In genomic region chr4:145481942-145482208, GRCh38 we compare ENCODE assay signal across 9 cellular contexts. TPM values are rescaled to one million over a fixed set of nuclear protein-coding genes. Genes with fewer than 3 reads are reported as not detected.
A peak's percentile ranks its signal among the peaks of the same experiment; 100 is the strongest.
DNase-seq lines count a peak whose midpoint lies in the region; ATAC-seq, FAIRE-seq and TF ChIP-seq lines count a peak whose summit lies in the region.
"Had no signal": no experiment of that assay in that cellular context is flagged by ENCODE, and none has a peak within 500 bp of the region (broad histone marks: within the 10 kb centered on the region; RNA-seq: fewer than 3 reads in every experiment).

No MANE protein-coding gene starts in this region.

- peaks cover 2% of the 10 kb centered on the region; the same call in 1 of the 2 replicates for H3K4me1 ChIP-seq in GM12878 (ENCODE audit: control insufficient read depth, insufficient read depth, low read length)
- peaks cover 0 to 13% of the 10 kb centered on the region in 2 donors for H3K4me1 ChIP-seq in lung (ENCODE audit: control insufficient read depth in 2 of 2, insufficient read depth in 2 of 2, low read length in 2 of 2)
- H3K4me1 ChIP-seq in uterus, result peaks cover 0 to 11% of the 10 kb centered on the region in 2 donors

- no peak for TF ChIP-seq RAD21 in GM12878 (IDR thresholded peaks at IDR 0.05; ENCODE audit: insufficient read depth, low read depth, low read length)

- POLR2A ChIA-PET in GM12878 (lab: Charles Lee), result no interaction called here

- H3K4me3 ChIP-seq in GM12878, result peak overlapping the region; percentile 81
- peak overlapping the region; percentile 98 for H3K4me3 ChIP-seq in lung
- H3K4me3 ChIP-seq in uterus, result peak overlapping the region; percentile 73 to 89

- 1% methylated on average over 21 of the region's 42 CpGs for WGBS in GM12878 (ENCODE audit: insufficient coverage, insufficient replicate concordance, low lambda C conversion rate, missing lambda C conversion rate)
- 0% methylated on average over 26 to 42 of the region's 42 CpGs for WGBS in lung, 2 donors

- no peak for TF ChIP-seq EP300 in GM12878 (IDR thresholded peaks at IDR 0.05; ENCODE audit: borderline replicate concordance in 1 of 2, control insufficient read depth in 1 of 2, low read depth in 2 of 2, low read length in 2 of 2)

- CTCF ChIA-PET in GM12878 (lab: Yijun Ruan, JAX), result no interaction called here

- no TSS peak for BruUV-seq in GM12878 (replicated peaks; lab: Mats Ljungman, UMichigan)

- intact Hi-C loops in GM12878 (cut with micrococcal nuclease; ENCODE audit: unreplicated experiment) (no loop called here), uterus (cut with DNase I; ENCODE audit: low total_unique reads) (no loop called here)

- peak overlapping the region; percentile 64 for H3K4me2 ChIP-seq in GM12878 (ENCODE audit: control insufficient read depth, insufficient read depth)

- RAD21 ChIA-PET in GM12878 (lab: Charles Lee; ENCODE audit: unreplicated experiment), result no interaction called here

- H3K36me3 ChIP-seq in GM12878 (ENCODE audit: control insufficient read depth in 2 of 2, insufficient read depth in 2 of 2, low read length in 1 of 2), result no peaks in the 10 kb centered on the region
- H3K36me3 ChIP-seq in lung (ENCODE audit: control insufficient read depth in 2 of 2, insufficient read depth in 2 of 2, low read length in 2 of 2), result no peaks in the 10 kb centered on the region
- H3K36me3 ChIP-seq in uterus, result no peaks in the 10 kb centered on the region

- TF ChIP-seq POLR2A in GM12878 (IDR thresholded peaks at IDR 0.05; ENCODE audit: low read depth, low read length) (no peak), uterus (IDR thresholded peaks at IDR 0.05) (no peak)

- H3K9ac ChIP-seq in GM12878 (ENCODE audit: control insufficient read depth, insufficient read depth, low read length), result peak overlapping the region; percentile 82

- H3K79me2 ChIP-seq in GM12878 (ENCODE audit: control insufficient read depth, insufficient read depth, low read length), result peaks cover 47% of the 10 kb centered on the region

- H3K27ac ChIP-seq in GM12878 (ENCODE audit: control insufficient read depth, insufficient read depth) (peak overlapping the region; percentile 85), lung (ENCODE audit: low read depth in 1 of 2, low read length in 1 of 2) (peak overlapping the region; percentile 98 to 99), uterus (peak overlapping the region; percentile 98 to 99)

- in situ Hi-C loops in GM12878 (cut with MboI), result no loop called here

- peak; percentile 54; the same call in 2 of the 3 replicates for ATAC-seq in GM12878
- no peak for ATAC-seq in lung (ENCODE audit: insufficient read depth, low FRiP score)

- peak; percentile 3 for DNase-seq in stimulated activated CD4-positive, alpha-beta T cell treated with anti-CD3 and anti-CD28 coated beads, Interleukin-1b, Interleukin-23, amount 100 ng/mL, for 48 hours
- DNase-seq in stimulated activated CD4-positive, alpha-beta T cell treated with anti-CD3 and anti-CD28 coated beads, Interleukin-2, amount 100 ng/mL, for 24 hours, result no peak
- DNase-seq in GM12878 (ENCODE audit: low read depth, low spot score) (no peak), lung (ENCODE audit: low spot score) (no peak), uterus (no peak), NCI-H774 (lab: John Stamatoyannopoulos, UW) (no peak), NCI-H1694 (lab: John Stamatoyannopoulos, UW) (no peak)
- no peak for DNase-seq in effector CD4-positive, alpha-beta T cell

- SMC1A ChIA-PET in GM12878 (lab: Charles Lee; ENCODE audit: uncharacterized antibody, unreplicated experiment), result no interaction called here

- no peaks in the 10 kb centered on the region; the same call in 2 of the 3 replicates for H3K9me3 ChIP-seq in GM12878 (replicated peaks; ENCODE audit: control insufficient read depth, insufficient read depth, low read length)
- no peaks in the 10 kb centered on the region for H3K9me3 ChIP-seq in lung (ENCODE audit: control insufficient read depth in 2 of 2, insufficient read depth in 1 of 2, low read length in 1 of 2)
- no peaks in the 10 kb centered on the region for H3K9me3 ChIP-seq in uterus

- TF ChIP-seq CTCF in GM12878 (IDR thresholded peaks at IDR 0.05 in 2 of 3, conservative IDR thresholded peaks at IDR 0.05 in 1 of 3; ENCODE audit: control insufficient read depth in 2 of 3, extremely low read depth in 1 of 3, insufficient read depth in 1 of 3, low read depth in 3 of 3, low read length in 3 of 3) (no peak), lung (IDR thresholded peaks at IDR 0.05; ENCODE audit: control extremely low read depth, extremely low read depth) (no peak), uterus (IDR thresholded peaks at IDR 0.05) (no peak)

- H3K27me3 ChIP-seq in GM12878 (replicated peaks in 1 of 2; ENCODE audit: control insufficient read depth in 2 of 2, insufficient read depth in 2 of 2, low read length in 1 of 2) (peaks cover 0 to 3% of the 10 kb centered on the region in 2 experiments; a peak in 1 of 4 replicates), lung (ENCODE audit: control insufficient read depth, insufficient read depth) (no peaks in the 10 kb centered on the region), uterus (no peaks in the 10 kb centered on the region)

- no peak for FAIRE-seq in GM12878 (lab: Jason Lieb, UNC)
- FAIRE-seq: TTC549 had no signal

- H4K20me1 ChIP-seq in GM12878 (ENCODE audit: control insufficient read depth, insufficient read depth), result no peaks in the 10 kb centered on the region

- peak overlapping the region; percentile 38 for H2AFZ ChIP-seq in GM12878 (ENCODE audit: control insufficient read depth, low read depth, low read length)

TF ChIP-seq in GM12878, 131 proteins besides CTCF, POLR2A, EP300 and RAD21 (continues in another document):
- TF ChIP-seq NRF1 (conservative IDR thresholded peaks at IDR 0.05; ENCODE audit: low read depth, low read length) (no peak), POLR2AphosphoS5 (IDR thresholded peaks at IDR 0.05; ENCODE audit: low read length) (no peak), MTA2 (IDR thresholded peaks at IDR 0.05; ENCODE audit: low read depth) (no peak), HDAC6 (IDR thresholded peaks at IDR 0.05; ENCODE audit: unreplicated experiment) (peak; percentile 39), ZBTB33 (IDR thresholded peaks at IDR 0.05) (no peak), ZZZ3 (IDR thresholded peaks at IDR 0.05; ENCODE audit: control insufficient read depth, insufficient read length, low read depth) (no peak), CBFB (IDR thresholded peaks at IDR 0.05; ENCODE audit: low read depth) (no peak)

RNA-seq across cellular contexts. Expression of gene SMAD1, which starts 0.2 kb away (rescaled TPM):
- total RNA-seq in GM12878 (2013; cell fraction: nucleolus; rRNA removed), result 2.0 and 2.4 TPM in 2 replicates
- total RNA-seq in GM12878 (2014; rRNA removed), result 12.4 and 19.9 TPM in 2 replicates
- 14.5 and 16.5 TPM in 2 replicates for total RNA-seq in GM12878 (2014; rRNA removed; fragmentation: Illumina TruSeq; extraction: Trizol)
- total RNA-seq in GM12878 (2021), result 13.5 and 13.8 TPM in 2 replicates
- 5.1 TPM for polyA plus RNA-seq in GM12878 (2011; ENCODE audit: low read depth)
- polyA plus RNA-seq in GM12878 (2011; rRNA removed), result 0.23 and 0.29 TPM in 2 replicates
- polyA plus RNA-seq in GM12878 (2011; cell fraction: cytosol; rRNA removed), result 0.17 and 0.22 TPM in 2 replicates
- polyA plus RNA-seq in GM12878 (2011; cell fraction: nucleus; rRNA removed), result 0.16 and 0.59 TPM in 2 replicates
- polyA plus RNA-seq in GM12878 (2012), result 6.6 and 8.3 TPM in 2 replicates
- polyA plus RNA-seq in GM12878 (2014; fragmentation: Illumina TruSeq; extraction: Trizol), result 17.5 and 20.5 TPM in 2 replicates
- 10 to 100 TPM in 1 of 2 experiments, 1 to 10 TPM in 1; 7.8 to 11.6 TPM for polyA plus RNA-seq in GM12878 (2014; fragmentation: Nextera tagmentation; extraction: Ambion mirVana)
- polyA plus RNA-seq in GM12878 (2014; rRNA removed), result 10.6 and 13.4 TPM in 2 replicates
- 10 to 100 TPM; 16.1 to 17.0 TPM for polyA plus RNA-seq in GM12878 (2016; fragmentation: Nextera tagmentation; extraction: Ambion mirVana)
- 1.1 TPM in 1 of 2 replicates, not detected in the other for polyA minus RNA-seq in GM12878 (2011; rRNA and poly(A)+ RNA removed)
- polyA minus RNA-seq in GM12878 (2011; cell fraction: cytosol; rRNA and poly(A)+ RNA removed), result 0.73 TPM in 1 of 2 replicates, not detected in the other
- not detected in 2 replicates for polyA minus RNA-seq in GM12878 (2011; cell fraction: nucleus; rRNA and poly(A)+ RNA removed)
- 10 to 100 TPM; 25.2 to 50.3 TPM for total RNA-seq in lung
- 10 to 100 TPM in 1 of 2 donors, 1 to 10 TPM in 1; 3.7 to 14.5 TPM for polyA plus RNA-seq in lung
- 10 to 100 TPM; 29.1 to 81.4 (median 54.3) TPM for total RNA-seq in uterus
